ENCODE assay signal across 8 cellular contexts in the genomic region with DNA sequence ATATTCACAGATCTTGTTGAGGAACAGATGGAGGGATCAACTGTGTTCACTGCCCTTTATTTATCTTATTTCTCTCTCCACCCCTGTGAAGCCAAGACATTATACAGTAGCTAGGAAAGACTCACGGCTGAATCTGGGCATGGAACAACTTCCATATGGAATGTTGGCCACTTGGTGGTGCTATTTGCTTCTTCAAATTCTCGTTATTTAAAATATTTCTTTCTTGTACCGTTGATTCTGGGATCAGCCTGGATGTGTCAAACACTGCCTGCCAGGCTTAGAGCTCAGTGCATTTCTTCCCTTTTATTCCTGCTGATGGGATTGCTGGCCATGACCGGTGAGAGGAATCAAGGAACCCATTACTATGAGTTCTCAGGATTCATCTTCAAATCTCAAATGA. TPM values are rescaled to one million over a fixed set of nuclear protein-coding genes. Genes with fewer than 3 reads are reported as not detected.
DNase-seq lines count a peak whose midpoint lies in the region; ATAC-seq and TF ChIP-seq lines count a peak whose summit lies in the region.

No MANE protein-coding gene starts in this region.

- intact Hi-C loops in activated T-helper 2 cell treated with anti-CD3 and anti-CD28 coated beads, Interferon-gamma antibody, Interleukin-2, Interleukin-4, amounts not matched to agents 10 μg/mL and 5 μg/mL and 100 μg/mL, durations not matched to agents 14 hours and 24 hours and 36 hours (cut with micrococcal nuclease), result loop anchor here (10.0 kb wide), 1 partner anchor 543 kb away; no protein-coding TSS in a partner anchor

- H3K36me3 Mint-ChIP-seq in activated CD8-positive, alpha-beta T cell treated with anti-CD3 and anti-CD28 coated beads, Interleukin-2, amount 10 ng/mL, durations not matched to agents 7 days and 5 days (ENCODE audit: low read depth), result no peaks in the 10 kb centered on the region
- H3K36me3 Mint-ChIP-seq in progenitor cell of endocrine pancreas (ENCODE audit: insufficient read depth), result no peaks in the 10 kb centered on the region
- no peaks in the 10 kb centered on the region for H3K36me3 Mint-ChIP-seq in activated T-helper 2 cell treated with anti-CD3 and anti-CD28 coated beads, Interferon-gamma antibody, Interleukin-2, Interleukin-4, amounts not matched to agents 10 μg/mL and 5 μg/mL and 100 μg/mL, durations not matched to agents 14 hours and 24 hours and 36 hours (ENCODE audit: low read depth)

- H3K27ac Mint-ChIP-seq in activated CD8-positive, alpha-beta T cell treated with anti-CD3 and anti-CD28 coated beads, Interleukin-2, amount 10 ng/mL, durations not matched to agents 7 days and 5 days, result no peak overlapping the region
- no peak overlapping the region for H3K27ac Mint-ChIP-seq in progenitor cell of endocrine pancreas
- no peak overlapping the region for H3K27ac Mint-ChIP-seq in activated T-helper 2 cell treated with anti-CD3 and anti-CD28 coated beads, Interferon-gamma antibody, Interleukin-2, Interleukin-4, amounts not matched to agents 10 μg/mL and 5 μg/mL and 100 μg/mL, durations not matched to agents 14 hours and 24 hours and 36 hours

- POLR2A ChIA-PET in activated CD8-positive, alpha-beta T cell treated with anti-CD3 and anti-CD28 coated beads, Interleukin-2, amount 10 ng/mL, durations not matched to agents 7 days and 5 days (lab: Charles Lee), result no interaction called here

- peak; percentile 45 for DNase-seq in ACHN
- peak; percentile 73 for DNase-seq in GM03348 (ENCODE audit: low spot score)
- DNase-seq in NCI-H2107 treated with DMSO at 0.1 percent for 48 hours (lab: John Stamatoyannopoulos, UW; ENCODE audit: unreplicated experiment), result peak; percentile 16
- DNase-seq in activated CD8-positive, alpha-beta T cell treated with anti-CD3 and anti-CD28 coated beads, Interleukin-2, amount 10 ng/mL, durations not matched to agents 7 days and 5 days, result peak; percentile 40
- peak; percentile 42 for DNase-seq in glomerular visceral epithelial cell (ENCODE audit: extremely low spot score)
- no peak for DNase-seq in progenitor cell of endocrine pancreas (ENCODE audit: low spot score, unreplicated experiment)
- no peak for DNase-seq in activated CD4-positive, CD25-positive, alpha-beta regulatory T cell (lab: John Stamatoyannopoulos, UW)
- DNase-seq in activated T-helper 2 cell treated with anti-CD3 and anti-CD28 coated beads, Interferon-gamma antibody, Interleukin-2, Interleukin-4, amounts not matched to agents 10 μg/mL and 5 μg/mL and 100 μg/mL, durations not matched to agents 14 hours and 24 hours and 36 hours (ENCODE audit: low spot score), result no peak

- H3K4me3 Mint-ChIP-seq in activated CD8-positive, alpha-beta T cell treated with anti-CD3 and anti-CD28 coated beads, Interleukin-2, amount 10 ng/mL, durations not matched to agents 7 days and 5 days, result no peak overlapping the region
- no peak overlapping the region for H3K4me3 Mint-ChIP-seq in progenitor cell of endocrine pancreas (ENCODE audit: low read depth)
- no peak overlapping the region for H3K4me3 Mint-ChIP-seq in activated T-helper 2 cell treated with anti-CD3 and anti-CD28 coated beads, Interferon-gamma antibody, Interleukin-2, Interleukin-4, amounts not matched to agents 10 μg/mL and 5 μg/mL and 100 μg/mL, durations not matched to agents 14 hours and 24 hours and 36 hours (ENCODE audit: low read depth)

- CTCF ChIA-PET in activated CD8-positive, alpha-beta T cell treated with anti-CD3 and anti-CD28 coated beads, Interleukin-2, amount 10 ng/mL, durations not matched to agents 7 days and 5 days (lab: Charles Lee), result interaction anchor here (0.6 to 5.4 kb wide), 44 partner anchors 10 to 574 kb away, joined by 3 to 53 read pairs (median 4); no protein-coding TSS in a partner anchor

- in situ Hi-C loops in ACHN (cut with HindIII; ENCODE audit: low pct_ligation_motif_present, low pct_unique_long_range_greater_than_20kb, low sequenced_read_pairs), result no loop called here

- H3K27me3 Mint-ChIP-seq in activated CD8-positive, alpha-beta T cell treated with anti-CD3 and anti-CD28 coated beads, Interleukin-2, amount 10 ng/mL, durations not matched to agents 7 days and 5 days (ENCODE audit: low read depth), result peaks cover 6% of the 10 kb centered on the region
- peaks cover 26% of the 10 kb centered on the region for H3K27me3 Mint-ChIP-seq in progenitor cell of endocrine pancreas
- H3K27me3 Mint-ChIP-seq in activated T-helper 2 cell treated with anti-CD3 and anti-CD28 coated beads, Interferon-gamma antibody, Interleukin-2, Interleukin-4, amounts not matched to agents 10 μg/mL and 5 μg/mL and 100 μg/mL, durations not matched to agents 14 hours and 24 hours and 36 hours (ENCODE audit: low read depth), result peaks cover 14% of the 10 kb centered on the region

- TF ChIP-seq CTCF in progenitor cell of endocrine pancreas (IDR thresholded peaks at IDR 0.05; ENCODE audit: unreplicated experiment), result peak; percentile 74

- H3K9me3 Mint-ChIP-seq in activated CD8-positive, alpha-beta T cell treated with anti-CD3 and anti-CD28 coated beads, Interleukin-2, amount 10 ng/mL, durations not matched to agents 7 days and 5 days (ENCODE audit: insufficient read depth), result no peaks in the 10 kb centered on the region
- no peaks in the 10 kb centered on the region for H3K9me3 Mint-ChIP-seq in progenitor cell of endocrine pancreas (ENCODE audit: low read depth)
- no peaks in the 10 kb centered on the region for H3K9me3 Mint-ChIP-seq in activated T-helper 2 cell treated with anti-CD3 and anti-CD28 coated beads, Interferon-gamma antibody, Interleukin-2, Interleukin-4, amounts not matched to agents 10 μg/mL and 5 μg/mL and 100 μg/mL, durations not matched to agents 14 hours and 24 hours and 36 hours

- peaks cover 2% of the 10 kb centered on the region for H3K4me1 Mint-ChIP-seq in activated CD8-positive, alpha-beta T cell treated with anti-CD3 and anti-CD28 coated beads, Interleukin-2, amount 10 ng/mL, durations not matched to agents 7 days and 5 days (ENCODE audit: low read depth)
- no peaks in the 10 kb centered on the region for H3K4me1 Mint-ChIP-seq in progenitor cell of endocrine pancreas (ENCODE audit: low read depth)
- H3K4me1 Mint-ChIP-seq in activated T-helper 2 cell treated with anti-CD3 and anti-CD28 coated beads, Interferon-gamma antibody, Interleukin-2, Interleukin-4, amounts not matched to agents 10 μg/mL and 5 μg/mL and 100 μg/mL, durations not matched to agents 14 hours and 24 hours and 36 hours (ENCODE audit: low read depth), result no peaks in the 10 kb centered on the region

- ATAC-seq in activated CD8-positive, alpha-beta T cell treated with anti-CD3 and anti-CD28 coated beads, Interleukin-2, amount 10 ng/mL, durations not matched to agents 7 days and 5 days, result no peak

RNA-seq across cellular contexts. Expression of a gene that starts 17.5 kb away (rescaled TPM):
- not detected for total RNA-seq in activated CD8-positive, alpha-beta T cell treated with anti-CD3 and anti-CD28 coated beads, Interleukin-2, amount 10 ng/mL, durations not matched to agents 7 days and 5 days
- 1.9 and 2.3 TPM in 2 replicates for total RNA-seq in progenitor cell of endocrine pancreas
- not detected in 2 replicates for total RNA-seq in activated T-helper 2 cell treated with anti-CD3 and anti-CD28 coated beads, Interferon-gamma antibody, Interleukin-2, Interleukin-4, amounts not matched to agents 10 μg/mL and 5 μg/mL and 100 μg/mL, durations not matched to agents 14 hours and 24 hours and 36 hours

RNA-seq across cellular contexts. Expression of a gene that starts 55.7 kb away (rescaled TPM):
- 1 to 10 TPM; 1.2 to 1.7 TPM for total RNA-seq in activated CD8-positive, alpha-beta T cell treated with anti-CD3 and anti-CD28 coated beads, Interleukin-2, amount 10 ng/mL, durations not matched to agents 7 days and 5 days
- total RNA-seq in progenitor cell of endocrine pancreas, result 0.40 and 0.65 TPM in 2 replicates
- total RNA-seq in activated T-helper 2 cell treated with anti-CD3 and anti-CD28 coated beads, Interferon-gamma antibody, Interleukin-2, Interleukin-4, amounts not matched to agents 10 μg/mL and 5 μg/mL and 100 μg/mL, durations not matched to agents 14 hours and 24 hours and 36 hours, result 0.21 and 0.30 TPM in 2 replicates

Comparison
In these comparisons a context has a peak if more than half of its experiments do, and no peak if none do; other contexts are left out.
1. DNase-seq: peak in ACHN (single experiment), GM03348 (single experiment), NCI-H2107 treated with DMSO at 0.1 percent for 48 hours (single experiment), activated CD8-positive, alpha-beta T cell treated with anti-CD3 and anti-CD28 coated beads, Interleukin-2, amount 10 ng/mL, durations not matched to agents 7 days and 5 days (single experiment) and glomerular visceral epithelial cell (single experiment); none in progenitor cell of endocrine pancreas (single experiment), activated CD4-positive, CD25-positive, alpha-beta regulatory T cell (0 of 4) and activated T-helper 2 cell treated with anti-CD3 and anti-CD28 coated beads, Interferon-gamma antibody, Interleukin-2, Interleukin-4, amounts not matched to agents 10 μg/mL and 5 μg/mL and 100 μg/mL, durations not matched to agents 14 hours and 24 hours and 36 hours (single experiment).